ENCODE assay signal across 1 cellular context in the genomic region with DNA sequence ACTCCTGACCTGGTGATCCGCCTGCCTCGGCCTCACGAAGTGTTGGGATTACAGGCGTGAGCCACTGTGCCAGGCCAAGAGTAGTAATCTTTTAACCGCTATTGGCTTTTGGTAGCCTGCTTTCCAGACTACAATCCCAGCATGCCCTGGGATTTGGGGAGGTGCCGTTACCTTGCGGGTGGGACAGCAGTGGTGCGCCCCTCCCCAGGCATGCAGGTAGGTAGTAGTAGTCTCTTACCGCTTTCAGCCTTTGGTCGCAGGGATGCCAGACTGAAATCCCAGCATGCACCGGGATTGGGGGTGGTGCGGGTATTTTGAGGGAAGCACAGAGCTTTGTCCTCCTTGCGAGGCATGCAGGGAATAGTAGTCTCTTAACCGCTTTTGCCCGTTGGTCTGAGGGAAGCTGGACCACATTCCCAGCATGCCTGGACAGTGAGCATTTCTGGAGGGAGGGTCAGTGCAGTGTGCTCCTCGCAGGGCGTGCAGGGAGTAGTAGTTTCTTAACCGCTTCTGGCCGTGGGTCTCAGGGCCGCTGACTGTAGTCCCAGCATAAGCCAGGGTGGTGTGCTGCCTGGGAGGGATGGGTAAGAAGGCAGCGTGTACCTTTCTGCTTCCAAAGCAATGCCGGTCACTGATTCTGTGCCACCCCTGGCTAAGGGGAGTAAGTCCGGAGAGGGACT.
TF ChIP-seq lines count a peak whose summit lies in the region.

No MANE protein-coding gene starts in this region.

TF ChIP-seq in SK-N-SH, 30 proteins besides CTCF, POLR2A, EP300 and RAD21 (continued from another document):
- TF ChIP-seq, protein P1, sequence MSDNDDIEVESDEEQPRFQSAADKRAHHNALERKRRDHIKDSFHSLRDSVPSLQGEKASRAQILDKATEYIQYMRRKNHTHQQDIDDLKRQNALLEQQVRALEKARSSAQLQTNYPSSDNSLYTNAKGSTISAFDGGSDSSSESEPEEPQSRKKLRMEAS (IDR thresholded peaks at IDR 0.05; ENCODE audit: low read depth): no peak
- no peak for TF ChIP-seq SMC3 (IDR thresholded peaks at IDR 0.05; ENCODE audit: low read depth, low read length)
- TF ChIP-seq RFX5 (IDR thresholded peaks at IDR 0.05; ENCODE audit: low read length): no peak
